1 cellular context compared by ENCODE assay signal in genomic region chrX:46545111-46546005, GRCh38.
TF ChIP-seq lines count a peak whose summit lies in the region.

Gene ZNF674, minus strand, starts transcription at chrX:46545421. Its CDS starts 3,334 bp downstream, at chrX:46542087.

TF ChIP-seq in HEK293, 187 proteins besides CTCF, POLR2A, EP300 and RAD21 (continued from another document):
- TF ChIP-seq ZNF335 (tag by site-specific recombination; conservative IDR thresholded peaks at IDR 0.05), result peak; percentile 82
- TF ChIP-seq KLF16 (tag by site-specific recombination; IDR thresholded peaks at IDR 0.05), result peak; percentile 84
- TF ChIP-seq ZNF664 (tag by site-specific recombination; IDR thresholded peaks at IDR 0.05), result no peak
- TF ChIP-seq ZNF677 (tag by site-specific recombination; IDR thresholded peaks at IDR 0.05), result no peak
- no peak for TF ChIP-seq ZNF555 (tag by site-specific recombination; conservative IDR thresholded peaks at IDR 0.05)
- no peak; the same call in 1 of the 2 replicates for TF ChIP-seq ZNF660 (tag by site-specific recombination; IDR thresholded peaks at IDR 0.05)
- TF ChIP-seq HOXD13 (CRISPR knock-in tag; IDR thresholded peaks at IDR 0.05; ENCODE audit: borderline replicate concordance), result no peak
- peak; percentile 78 for TF ChIP-seq PRDM10 (tag by site-specific recombination; IDR thresholded peaks at IDR 0.05)
- TF ChIP-seq ZNF610 (tag by site-specific recombination; IDR thresholded peaks at IDR 0.05; ENCODE audit: borderline replicate concordance), result 0 out of 2 replicates have a peak, but pooled peaks have one; percentile 47
- no peak for TF ChIP-seq ZNF529 (tag by site-specific recombination; IDR thresholded peaks at IDR 0.05; ENCODE audit: insufficient replicate concordance)
- no peak for TF ChIP-seq ZNF596 (tag by site-specific recombination; IDR thresholded peaks at IDR 0.05)
- peak; percentile 81 for TF ChIP-seq ZBTB21 (tag by site-specific recombination; IDR thresholded peaks at IDR 0.05)
- TF ChIP-seq ZBTB11 (tag by site-specific recombination; conservative IDR thresholded peaks at IDR 0.05; ENCODE audit: low read depth), result peak; percentile 80
- peak; percentile 95 for TF ChIP-seq GLIS2 (tag by site-specific recombination; IDR thresholded peaks at IDR 0.05)
- TF ChIP-seq ZNF404 (tag by site-specific recombination; IDR thresholded peaks at IDR 0.05), result no peak
- peak; percentile 18 for TF ChIP-seq SETDB1 (IDR thresholded peaks at IDR 0.05; ENCODE audit: insufficient read length, low read length)
- peak; percentile 59; the same call in 1 of the 2 replicates for TF ChIP-seq RBAK (tag by site-specific recombination; IDR thresholded peaks at IDR 0.05)
